Comparison of ENCODE assay signal across 1 cellular context in the genomic region with DNA sequence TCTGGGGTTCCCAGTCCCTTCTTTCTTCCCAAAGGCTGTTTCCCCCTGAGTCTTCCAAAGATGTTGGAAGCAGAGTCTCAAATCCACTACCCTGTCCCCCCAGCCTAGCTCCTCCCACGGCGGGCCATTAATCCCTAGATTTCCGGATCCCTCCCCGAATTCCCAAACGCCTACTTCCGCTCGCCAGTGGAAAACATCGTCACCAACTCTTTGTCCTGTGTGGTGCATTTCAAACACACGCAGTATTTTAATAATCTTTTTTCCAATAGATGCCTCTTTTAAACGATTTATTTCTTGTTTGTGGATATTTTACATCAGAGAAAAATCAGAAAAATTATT.
TF ChIP-seq lines count a peak whose summit lies in the region.

No MANE protein-coding gene starts in this region.

TF ChIP-seq in HepG2, 621 proteins besides CTCF, POLR2A, EP300 and RAD21 (continued from another document and continues in another):
- no peak for TF ChIP-seq TBX2 (CRISPR knock-in tag; IDR thresholded peaks at IDR 0.05; ENCODE audit: borderline replicate concordance)
- no peak for TF ChIP-seq EED (CRISPR knock-in tag; IDR thresholded peaks at IDR 0.05)
- TF ChIP-seq CHCHD3 (CRISPR knock-in tag; IDR thresholded peaks at IDR 0.05): no peak
- peak; percentile 65 for TF ChIP-seq GABPA (IDR thresholded peaks at IDR 0.05; ENCODE audit: low read depth, low read length)
- peak; percentile 91 for TF ChIP-seq GABPA (CRISPR knock-in tag; IDR thresholded peaks at IDR 0.05; ENCODE audit: low read depth)
- no peak for TF ChIP-seq FOXP1 (IDR thresholded peaks at IDR 0.05)
- TF ChIP-seq FOXP1 (CRISPR knock-in tag; IDR thresholded peaks at IDR 0.05): no peak
- TF ChIP-seq TARDBP (CRISPR knock-in tag; IDR thresholded peaks at IDR 0.05): no peak
- TF ChIP-seq ARNT2 (CRISPR knock-in tag; IDR thresholded peaks at IDR 0.05; ENCODE audit: low read depth): peak; percentile 58; the same call in 1 of the 2 replicates
- no peak for TF ChIP-seq HMG20A (CRISPR knock-in tag; IDR thresholded peaks at IDR 0.05; ENCODE audit: borderline replicate concordance)
- no peak; the same call in 1 of the 2 replicates for TF ChIP-seq KDM5A (IDR thresholded peaks at IDR 0.05; ENCODE audit: borderline replicate concordance, low read length)
- 0 out of 2 replicates have a peak, but pooled peaks have one; percentile 8 for TF ChIP-seq TFDP1 (CRISPR knock-in tag; IDR thresholded peaks at IDR 0.05; ENCODE audit: borderline replicate concordance)
- no peak for TF ChIP-seq ZNF652 (CRISPR knock-in tag; IDR thresholded peaks at IDR 0.05; ENCODE audit: borderline replicate concordance, low read depth)
- TF ChIP-seq MBNL3 (CRISPR knock-in tag; conservative IDR thresholded peaks at IDR 0.05): no peak
- TF ChIP-seq ZUFSP (CRISPR knock-in tag; IDR thresholded peaks at IDR 0.05; ENCODE audit: borderline replicate concordance): no peak
- TF ChIP-seq FLYWCH1 (CRISPR knock-in tag; IDR thresholded peaks at IDR 0.05): no peak
- TF ChIP-seq ELF3 (CRISPR knock-in tag; IDR thresholded peaks at IDR 0.05): peak; percentile 45; the same call in 1 of the 2 replicates
- TF ChIP-seq ZNF484 (CRISPR knock-in tag; IDR thresholded peaks at IDR 0.05; ENCODE audit: borderline replicate concordance, low read depth): no peak
- TF ChIP-seq GABPB1 (CRISPR knock-in tag; IDR thresholded peaks at IDR 0.05): no peak; the same call in 1 of the 2 replicates
- TF ChIP-seq, protein P1, sequence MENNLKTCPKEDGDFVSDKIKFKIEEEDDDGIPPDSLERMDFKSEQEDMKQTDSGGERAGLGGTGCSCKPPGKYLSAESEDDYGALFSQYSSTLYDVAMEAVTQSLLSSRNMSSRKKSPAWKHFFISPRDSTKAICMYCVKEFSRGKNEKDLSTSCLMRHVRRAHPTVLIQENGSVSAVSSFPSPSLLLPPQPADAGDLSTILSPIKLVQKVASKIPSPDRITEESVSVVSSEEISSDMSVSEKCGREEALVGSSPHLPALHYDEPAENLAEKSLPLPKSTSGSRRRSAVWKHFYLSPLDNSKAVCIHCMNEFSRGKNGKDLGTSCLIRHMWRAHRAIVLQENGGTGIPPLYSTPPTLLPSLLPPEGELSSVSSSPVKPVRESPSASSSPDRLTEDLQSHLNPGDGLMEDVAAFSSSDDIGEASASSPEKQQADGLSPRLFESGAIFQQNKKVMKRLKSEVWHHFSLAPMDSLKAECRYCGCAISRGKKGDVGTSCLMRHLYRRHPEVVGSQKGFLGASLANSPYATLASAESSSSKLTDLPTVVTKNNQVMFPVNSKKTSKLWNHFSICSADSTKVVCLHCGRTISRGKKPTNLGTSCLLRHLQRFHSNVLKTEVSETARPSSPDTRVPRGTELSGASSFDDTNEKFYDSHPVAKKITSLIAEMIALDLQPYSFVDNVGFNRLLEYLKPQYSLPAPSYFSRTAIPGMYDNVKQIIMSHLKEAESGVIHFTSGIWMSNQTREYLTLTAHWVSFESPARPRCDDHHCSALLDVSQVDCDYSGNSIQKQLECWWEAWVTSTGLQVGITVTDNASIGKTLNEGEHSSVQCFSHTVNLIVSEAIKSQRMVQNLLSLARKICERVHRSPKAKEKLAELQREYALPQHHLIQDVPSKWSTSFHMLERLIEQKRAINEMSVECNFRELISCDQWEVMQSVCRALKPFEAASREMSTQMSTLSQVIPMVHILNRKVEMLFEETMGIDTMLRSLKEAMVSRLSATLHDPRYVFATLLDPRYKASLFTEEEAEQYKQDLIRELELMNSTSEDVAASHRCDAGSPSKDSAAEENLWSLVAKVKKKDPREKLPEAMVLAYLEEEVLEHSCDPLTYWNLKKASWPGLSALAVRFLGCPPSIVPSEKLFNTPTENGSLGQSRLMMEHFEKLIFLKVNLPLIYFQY (CRISPR knock-in tag; IDR thresholded peaks at IDR 0.05; ENCODE audit: borderline replicate concordance): 0 out of 2 replicates have a peak, but pooled peaks have one; percentile 50
- peak; percentile 77; the same call in 1 of the 2 replicates for TF ChIP-seq ETV5 (CRISPR knock-in tag; IDR thresholded peaks at IDR 0.05; ENCODE audit: borderline replicate concordance)
- TF ChIP-seq ZNF205 (CRISPR knock-in tag; IDR thresholded peaks at IDR 0.05): no peak; the same call in 1 of the 2 replicates
- 0 out of 2 replicates have a peak, but pooled peaks have one; percentile 13 for TF ChIP-seq BRCA1 (CRISPR knock-in tag; IDR thresholded peaks at IDR 0.05)
- TF ChIP-seq FOXK1 (CRISPR knock-in tag; IDR thresholded peaks at IDR 0.05; ENCODE audit: borderline replicate concordance, low read depth): 0 out of 2 replicates have a peak, but pooled peaks have one; percentile 21
- TF ChIP-seq ZSCAN21 (CRISPR knock-in tag; IDR thresholded peaks at IDR 0.05; ENCODE audit: borderline replicate concordance): no peak
- TF ChIP-seq ZNF619 (CRISPR knock-in tag; IDR thresholded peaks at IDR 0.05): no peak
- TF ChIP-seq ZNF557 (CRISPR knock-in tag; IDR thresholded peaks at IDR 0.05): no peak
- TF ChIP-seq ZNF7 (CRISPR knock-in tag; IDR thresholded peaks at IDR 0.05): no peak
- TF ChIP-seq IRF9 (CRISPR knock-in tag; IDR thresholded peaks at IDR 0.05; ENCODE audit: borderline replicate concordance): no peak
- no peak for TF ChIP-seq RFX1 (IDR thresholded peaks at IDR 0.05)
- no peak for TF ChIP-seq ZNF260 (CRISPR knock-in tag; IDR thresholded peaks at IDR 0.05; ENCODE audit: borderline replicate concordance, low read depth)
- TF ChIP-seq NBN (conservative IDR thresholded peaks at IDR 0.05): no peak
- TF ChIP-seq, protein P2, sequence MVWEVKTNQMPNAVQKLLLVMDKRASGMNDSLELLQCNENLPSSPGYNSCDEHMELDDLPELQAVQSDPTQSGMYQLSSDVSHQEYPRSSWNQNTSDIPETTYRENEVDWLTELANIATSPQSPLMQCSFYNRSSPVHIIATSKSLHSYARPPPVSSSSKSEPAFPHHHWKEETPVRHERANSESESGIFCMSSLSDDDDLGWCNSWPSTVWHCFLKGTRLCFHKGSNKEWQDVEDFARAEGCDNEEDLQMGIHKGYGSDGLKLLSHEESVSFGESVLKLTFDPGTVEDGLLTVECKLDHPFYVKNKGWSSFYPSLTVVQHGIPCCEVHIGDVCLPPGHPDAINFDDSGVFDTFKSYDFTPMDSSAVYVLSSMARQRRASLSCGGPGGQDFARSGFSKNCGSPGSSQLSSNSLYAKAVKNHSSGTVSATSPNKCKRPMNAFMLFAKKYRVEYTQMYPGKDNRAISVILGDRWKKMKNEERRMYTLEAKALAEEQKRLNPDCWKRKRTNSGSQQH (CRISPR knock-in tag; IDR thresholded peaks at IDR 0.05; ENCODE audit: low read depth): 0 out of 2 replicates have a peak, but pooled peaks have one; percentile 4
- TF ChIP-seq, protein P3, sequence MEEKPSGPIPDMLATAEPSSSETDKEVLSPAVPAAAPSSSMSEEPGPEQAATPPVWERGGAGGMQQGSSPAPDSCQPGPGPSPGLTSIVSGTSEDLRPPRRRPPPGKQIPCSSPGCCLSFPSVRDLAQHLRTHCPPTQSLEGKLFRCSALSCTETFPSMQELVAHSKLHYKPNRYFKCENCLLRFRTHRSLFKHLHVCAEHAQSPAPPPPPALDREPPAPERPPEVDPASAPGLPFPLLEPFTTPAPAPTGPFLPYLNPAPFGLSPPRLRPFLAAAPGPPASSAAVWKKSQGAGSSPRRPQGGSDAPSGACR (CRISPR knock-in tag; IDR thresholded peaks at IDR 0.05): no peak
- no peak for TF ChIP-seq ZMYM2 (CRISPR knock-in tag; IDR thresholded peaks at IDR 0.05)
- no peak for TF ChIP-seq YY1 (IDR thresholded peaks at IDR 0.05; ENCODE audit: insufficient read depth, insufficient replicate concordance, low read depth, low read length)
- TF ChIP-seq, protein P4, sequence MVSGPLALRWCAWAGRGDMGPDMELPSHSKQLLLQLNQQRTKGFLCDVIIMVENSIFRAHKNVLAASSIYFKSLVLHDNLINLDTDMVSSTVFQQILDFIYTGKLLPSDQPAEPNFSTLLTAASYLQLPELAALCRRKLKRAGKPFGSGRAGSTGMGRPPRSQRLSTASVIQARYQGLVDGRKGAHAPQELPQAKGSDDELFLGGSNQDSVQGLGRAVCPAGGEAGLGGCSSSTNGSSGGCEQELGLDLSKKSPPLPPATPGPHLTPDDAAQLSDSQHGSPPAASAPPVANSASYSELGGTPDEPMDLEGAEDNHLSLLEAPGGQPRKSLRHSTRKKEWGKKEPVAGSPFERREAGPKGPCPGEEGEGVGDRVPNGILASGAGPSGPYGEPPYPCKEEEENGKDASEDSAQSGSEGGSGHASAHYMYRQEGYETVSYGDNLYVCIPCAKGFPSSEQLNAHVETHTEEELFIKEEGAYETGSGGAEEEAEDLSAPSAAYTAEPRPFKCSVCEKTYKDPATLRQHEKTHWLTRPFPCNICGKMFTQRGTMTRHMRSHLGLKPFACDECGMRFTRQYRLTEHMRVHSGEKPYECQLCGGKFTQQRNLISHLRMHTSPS (CRISPR knock-in tag; IDR thresholded peaks at IDR 0.05; ENCODE audit: low read depth): no peak
- TF ChIP-seq ZNF746 (CRISPR knock-in tag; IDR thresholded peaks at IDR 0.05): no peak
- TF ChIP-seq, protein P5, sequence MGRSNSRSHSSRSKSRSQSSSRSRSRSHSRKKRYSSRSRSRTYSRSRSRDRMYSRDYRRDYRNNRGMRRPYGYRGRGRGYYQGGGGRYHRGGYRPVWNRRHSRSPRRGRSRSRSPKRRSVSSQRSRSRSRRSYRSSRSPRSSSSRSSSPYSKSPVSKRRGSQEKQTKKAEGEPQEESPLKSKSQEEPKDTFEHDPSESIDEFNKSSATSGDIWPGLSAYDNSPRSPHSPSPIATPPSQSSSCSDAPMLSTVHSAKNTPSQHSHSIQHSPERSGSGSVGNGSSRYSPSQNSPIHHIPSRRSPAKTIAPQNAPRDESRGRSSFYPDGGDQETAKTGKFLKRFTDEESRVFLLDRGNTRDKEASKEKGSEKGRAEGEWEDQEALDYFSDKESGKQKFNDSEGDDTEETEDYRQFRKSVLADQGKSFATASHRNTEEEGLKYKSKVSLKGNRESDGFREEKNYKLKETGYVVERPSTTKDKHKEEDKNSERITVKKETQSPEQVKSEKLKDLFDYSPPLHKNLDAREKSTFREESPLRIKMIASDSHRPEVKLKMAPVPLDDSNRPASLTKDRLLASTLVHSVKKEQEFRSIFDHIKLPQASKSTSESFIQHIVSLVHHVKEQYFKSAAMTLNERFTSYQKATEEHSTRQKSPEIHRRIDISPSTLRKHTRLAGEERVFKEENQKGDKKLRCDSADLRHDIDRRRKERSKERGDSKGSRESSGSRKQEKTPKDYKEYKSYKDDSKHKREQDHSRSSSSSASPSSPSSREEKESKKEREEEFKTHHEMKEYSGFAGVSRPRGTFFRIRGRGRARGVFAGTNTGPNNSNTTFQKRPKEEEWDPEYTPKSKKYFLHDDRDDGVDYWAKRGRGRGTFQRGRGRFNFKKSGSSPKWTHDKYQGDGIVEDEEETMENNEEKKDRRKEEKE (IDR thresholded peaks at IDR 0.05): no peak
- TF ChIP-seq RBM39 (IDR thresholded peaks at IDR 0.05; ENCODE audit: low read depth, low read length, poor library complexity, severe bottlenecking): no peak
- TF ChIP-seq ZBTB37 (CRISPR knock-in tag; IDR thresholded peaks at IDR 0.05): no peak
- TF ChIP-seq MZF1 (CRISPR knock-in tag; IDR thresholded peaks at IDR 0.05; ENCODE audit: borderline replicate concordance): no peak
- TF ChIP-seq MAF1 (CRISPR knock-in tag; IDR thresholded peaks at IDR 0.05; ENCODE audit: borderline replicate concordance): no peak
- TF ChIP-seq EEA1 (CRISPR knock-in tag; IDR thresholded peaks at IDR 0.05; ENCODE audit: borderline replicate concordance): no peak
- TF ChIP-seq IRF1 (CRISPR knock-in tag; IDR thresholded peaks at IDR 0.05; ENCODE audit: low read depth): no peak
- TF ChIP-seq NFE2L1 (CRISPR knock-in tag; IDR thresholded peaks at IDR 0.05; ENCODE audit: borderline replicate concordance): no peak
- no peak for TF ChIP-seq ZNF235 (CRISPR knock-in tag; IDR thresholded peaks at IDR 0.05; ENCODE audit: borderline replicate concordance)
- no peak for TF ChIP-seq SMARCC2 (IDR thresholded peaks at IDR 0.05)
